Comparison of ENCODE assay signal across 23 cellular contexts in the genomic region with DNA sequence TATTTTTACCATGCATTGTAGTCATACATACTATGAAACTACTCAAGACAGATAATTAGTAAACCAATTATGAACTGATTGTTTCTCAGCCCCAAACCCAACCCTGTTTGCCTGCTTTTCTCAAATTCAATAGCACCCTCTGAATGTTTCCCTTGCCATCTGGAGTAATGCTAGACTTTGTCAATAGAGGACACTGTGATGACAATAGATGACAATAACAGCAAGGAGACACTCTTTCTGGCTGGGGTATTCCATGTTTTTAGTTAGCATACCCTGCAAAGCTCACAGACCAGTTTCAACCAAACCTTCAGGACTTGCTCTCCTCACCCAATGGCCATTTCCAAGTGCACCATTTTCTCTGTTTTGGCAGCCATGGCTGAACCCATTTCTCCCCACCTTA.
"Had no signal": no experiment of that assay in that cellular context is flagged by ENCODE, and none has a peak within 500 bp of the region (broad histone marks: within the 10 kb centered on the region; RNA-seq: fewer than 3 reads in every experiment).

No MANE protein-coding gene starts in this region.

- DNase-seq: activated CD4-positive, alpha-beta memory T cell treated with anti-CD3 and anti-CD28 coated beads for 36 hours; activated CD4-positive, alpha-beta T cell treated with anti-CD3 and anti-CD28 coated beads, Interleukin-2, amount 10 ng/mL, durations not matched to agents 7 days and 5 days; activated CD4-positive, CD25-positive, alpha-beta regulatory T cell; activated CD8-positive, alpha-beta memory T cell treated with anti-CD3 and anti-CD28 coated beads for 24 hours; activated effector memory CD4-positive, alpha-beta T cell treated with anti-CD3 and anti-CD28 coated beads, Interleukin-2, amount 50 U/mL, for 16 hours; activated naive CD4-positive, alpha-beta T cell treated with Interleukin-2 at 50 U/mL for 16 hours; activated naive CD8-positive, alpha-beta T cell treated with anti-CD3 and anti-CD28 coated beads, Interleukin-2, amount 50 U/mL, for 24 hours; activated T-cell treated with anti-CD3 and anti-CD28 coated beads, Interleukin-2, amount 50 U/mL, for 4 hours; amniotic stem cell; body of pancreas; Kasumi-1; NCI-H1092; NCI-H1417; NCI-H1930; NCI-H2107; NCI-H446 treated with DMSO at 0.1 percent for 48 hours; NCI-H524 treated with DMSO at 0.1 percent for 48 hours; SIG-M5; T-helper 17 cell; T1000 had no signal

- H3K27me3 ChIP-seq: ascending aorta, body of pancreas had no signal

- H3K4me3 ChIP-seq: ascending aorta, body of pancreas, PC-9 had no signal

- H3K27ac ChIP-seq: ascending aorta, body of pancreas, PC-9 had no signal

- H3K9me3 ChIP-seq: body of pancreas had no signal

- H3K4me2 ChIP-seq: PC-9 had no signal

- H3K4me1 ChIP-seq: ascending aorta, body of pancreas had no signal

- H3K36me3 ChIP-seq: ascending aorta had no signal

- ATAC-seq: activated naive CD4-positive, alpha-beta T cell treated with anti-CD3 and anti-CD28 coated beads, Interleukin-2, amount 50 U/mL, for 72 hours; activated naive CD8-positive, alpha-beta T cell treated with anti-CD3 and anti-CD28 coated beads, Interleukin-2, amount 50 U/mL, for 24 hours; activated T-cell treated with anti-CD3 and anti-CD28 coated beads, Interleukin-2, amount 50 U/mL, for 4 hours; body of pancreas; T-helper 17 cell had no signal

- H2AFZ ChIP-seq: PC-9 had no signal
